1 cellular context compared by ENCODE assay signal in the genomic region with DNA sequence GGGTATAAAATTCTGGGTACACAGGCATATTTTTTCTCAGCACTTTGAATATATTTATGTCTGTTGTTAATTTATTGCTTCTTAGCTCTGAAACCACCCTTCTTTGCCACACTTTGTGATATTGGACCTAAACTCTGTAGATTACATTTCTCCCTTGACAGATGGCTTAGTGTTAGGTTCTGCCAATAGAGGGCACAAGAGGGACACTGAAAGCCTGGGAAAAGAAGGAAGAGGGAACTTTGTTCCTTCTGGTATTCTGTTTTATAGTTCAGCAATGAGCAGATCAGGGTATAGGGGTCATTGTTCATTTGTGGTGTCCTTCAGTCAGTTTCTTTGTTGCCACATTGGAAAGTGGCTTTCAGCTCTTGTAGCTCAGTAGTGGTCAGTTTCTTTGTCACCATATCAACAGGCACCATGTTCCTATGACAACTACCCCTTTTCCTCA.
TF ChIP-seq lines count a peak whose summit lies in the region.

No MANE protein-coding gene starts in this region.

TF ChIP-seq in H1, 55 proteins besides CTCF, POLR2A, EP300 and RAD21:
- TF ChIP-seq, protein P1, sequence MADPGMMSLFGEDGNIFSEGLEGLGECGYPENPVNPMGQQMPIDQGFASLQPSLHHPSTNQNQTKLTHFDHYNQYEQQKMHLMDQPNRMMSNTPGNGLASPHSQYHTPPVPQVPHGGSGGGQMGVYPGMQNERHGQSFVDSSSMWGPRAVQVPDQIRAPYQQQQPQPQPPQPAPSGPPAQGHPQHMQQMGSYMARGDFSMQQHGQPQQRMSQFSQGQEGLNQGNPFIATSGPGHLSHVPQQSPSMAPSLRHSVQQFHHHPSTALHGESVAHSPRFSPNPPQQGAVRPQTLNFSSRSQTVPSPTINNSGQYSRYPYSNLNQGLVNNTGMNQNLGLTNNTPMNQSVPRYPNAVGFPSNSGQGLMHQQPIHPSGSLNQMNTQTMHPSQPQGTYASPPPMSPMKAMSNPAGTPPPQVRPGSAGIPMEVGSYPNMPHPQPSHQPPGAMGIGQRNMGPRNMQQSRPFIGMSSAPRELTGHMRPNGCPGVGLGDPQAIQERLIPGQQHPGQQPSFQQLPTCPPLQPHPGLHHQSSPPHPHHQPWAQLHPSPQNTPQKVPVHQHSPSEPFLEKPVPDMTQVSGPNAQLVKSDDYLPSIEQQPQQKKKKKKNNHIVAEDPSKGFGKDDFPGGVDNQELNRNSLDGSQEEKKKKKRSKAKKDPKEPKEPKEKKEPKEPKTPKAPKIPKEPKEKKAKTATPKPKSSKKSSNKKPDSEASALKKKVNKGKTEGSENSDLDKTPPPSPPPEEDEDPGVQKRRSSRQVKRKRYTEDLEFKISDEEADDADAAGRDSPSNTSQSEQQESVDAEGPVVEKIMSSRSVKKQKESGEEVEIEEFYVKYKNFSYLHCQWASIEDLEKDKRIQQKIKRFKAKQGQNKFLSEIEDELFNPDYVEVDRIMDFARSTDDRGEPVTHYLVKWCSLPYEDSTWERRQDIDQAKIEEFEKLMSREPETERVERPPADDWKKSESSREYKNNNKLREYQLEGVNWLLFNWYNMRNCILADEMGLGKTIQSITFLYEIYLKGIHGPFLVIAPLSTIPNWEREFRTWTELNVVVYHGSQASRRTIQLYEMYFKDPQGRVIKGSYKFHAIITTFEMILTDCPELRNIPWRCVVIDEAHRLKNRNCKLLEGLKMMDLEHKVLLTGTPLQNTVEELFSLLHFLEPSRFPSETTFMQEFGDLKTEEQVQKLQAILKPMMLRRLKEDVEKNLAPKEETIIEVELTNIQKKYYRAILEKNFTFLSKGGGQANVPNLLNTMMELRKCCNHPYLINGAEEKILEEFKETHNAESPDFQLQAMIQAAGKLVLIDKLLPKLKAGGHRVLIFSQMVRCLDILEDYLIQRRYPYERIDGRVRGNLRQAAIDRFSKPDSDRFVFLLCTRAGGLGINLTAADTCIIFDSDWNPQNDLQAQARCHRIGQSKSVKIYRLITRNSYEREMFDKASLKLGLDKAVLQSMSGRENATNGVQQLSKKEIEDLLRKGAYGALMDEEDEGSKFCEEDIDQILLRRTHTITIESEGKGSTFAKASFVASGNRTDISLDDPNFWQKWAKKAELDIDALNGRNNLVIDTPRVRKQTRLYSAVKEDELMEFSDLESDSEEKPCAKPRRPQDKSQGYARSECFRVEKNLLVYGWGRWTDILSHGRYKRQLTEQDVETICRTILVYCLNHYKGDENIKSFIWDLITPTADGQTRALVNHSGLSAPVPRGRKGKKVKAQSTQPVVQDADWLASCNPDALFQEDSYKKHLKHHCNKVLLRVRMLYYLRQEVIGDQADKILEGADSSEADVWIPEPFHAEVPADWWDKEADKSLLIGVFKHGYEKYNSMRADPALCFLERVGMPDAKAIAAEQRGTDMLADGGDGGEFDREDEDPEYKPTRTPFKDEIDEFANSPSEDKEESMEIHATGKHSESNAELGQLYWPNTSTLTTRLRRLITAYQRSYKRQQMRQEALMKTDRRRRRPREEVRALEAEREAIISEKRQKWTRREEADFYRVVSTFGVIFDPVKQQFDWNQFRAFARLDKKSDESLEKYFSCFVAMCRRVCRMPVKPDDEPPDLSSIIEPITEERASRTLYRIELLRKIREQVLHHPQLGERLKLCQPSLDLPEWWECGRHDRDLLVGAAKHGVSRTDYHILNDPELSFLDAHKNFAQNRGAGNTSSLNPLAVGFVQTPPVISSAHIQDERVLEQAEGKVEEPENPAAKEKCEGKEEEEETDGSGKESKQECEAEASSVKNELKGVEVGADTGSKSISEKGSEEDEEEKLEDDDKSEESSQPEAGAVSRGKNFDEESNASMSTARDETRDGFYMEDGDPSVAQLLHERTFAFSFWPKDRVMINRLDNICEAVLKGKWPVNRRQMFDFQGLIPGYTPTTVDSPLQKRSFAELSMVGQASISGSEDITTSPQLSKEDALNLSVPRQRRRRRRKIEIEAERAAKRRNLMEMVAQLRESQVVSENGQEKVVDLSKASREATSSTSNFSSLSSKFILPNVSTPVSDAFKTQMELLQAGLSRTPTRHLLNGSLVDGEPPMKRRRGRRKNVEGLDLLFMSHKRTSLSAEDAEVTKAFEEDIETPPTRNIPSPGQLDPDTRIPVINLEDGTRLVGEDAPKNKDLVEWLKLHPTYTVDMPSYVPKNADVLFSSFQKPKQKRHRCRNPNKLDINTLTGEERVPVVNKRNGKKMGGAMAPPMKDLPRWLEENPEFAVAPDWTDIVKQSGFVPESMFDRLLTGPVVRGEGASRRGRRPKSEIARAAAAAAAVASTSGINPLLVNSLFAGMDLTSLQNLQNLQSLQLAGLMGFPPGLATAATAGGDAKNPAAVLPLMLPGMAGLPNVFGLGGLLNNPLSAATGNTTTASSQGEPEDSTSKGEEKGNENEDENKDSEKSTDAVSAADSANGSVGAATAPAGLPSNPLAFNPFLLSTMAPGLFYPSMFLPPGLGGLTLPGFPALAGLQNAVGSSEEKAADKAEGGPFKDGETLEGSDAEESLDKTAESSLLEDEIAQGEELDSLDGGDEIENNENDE (IDR thresholded peaks at IDR 0.05; ENCODE audit: insufficient replicate concordance, low read length), result no peak
- TF ChIP-seq NANOG (IDR thresholded peaks at IDR 0.05; ENCODE audit: insufficient read depth, low read depth, low read length, poor library complexity, severe bottlenecking) (no peak), ZNF274 (IDR thresholded peaks at IDR 0.05; ENCODE audit: borderline replicate concordance, extremely low read depth, low read length) (no peak), SIRT6 (IDR thresholded peaks at IDR 0.05; ENCODE audit: low read length) (no peak), ASH2L (IDR thresholded peaks at IDR 0.05; ENCODE audit: low read length) (no peak), CBX5 (IDR thresholded peaks at IDR 0.05; ENCODE audit: low read depth, low read length) (no peak), SAP30 (IDR thresholded peaks at IDR 0.05; ENCODE audit: insufficient read depth, insufficient replicate concordance, low read length) (no peak), CHD1 (IDR thresholded peaks at IDR 0.05; ENCODE audit: low read depth, low read length) (no peak), TCF12 (IDR thresholded peaks at IDR 0.05; ENCODE audit: low read depth, low read length) (no peak), HDAC2 (IDR thresholded peaks at IDR 0.05; ENCODE audit: borderline replicate concordance in 1 of 2, low read depth in 2 of 2, low read length in 2 of 2) (no peak), YY1 (IDR thresholded peaks at IDR 0.05; ENCODE audit: low read depth, low read length) (no peak)
- TF ChIP-seq, protein P2, sequence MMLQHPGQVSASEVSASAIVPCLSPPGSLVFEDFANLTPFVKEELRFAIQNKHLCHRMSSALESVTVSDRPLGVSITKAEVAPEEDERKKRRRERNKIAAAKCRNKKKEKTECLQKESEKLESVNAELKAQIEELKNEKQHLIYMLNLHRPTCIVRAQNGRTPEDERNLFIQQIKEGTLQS (IDR thresholded peaks at IDR 0.05; ENCODE audit: insufficient read depth, low read depth, low read length), result no peak
